In the genomic region with DNA sequence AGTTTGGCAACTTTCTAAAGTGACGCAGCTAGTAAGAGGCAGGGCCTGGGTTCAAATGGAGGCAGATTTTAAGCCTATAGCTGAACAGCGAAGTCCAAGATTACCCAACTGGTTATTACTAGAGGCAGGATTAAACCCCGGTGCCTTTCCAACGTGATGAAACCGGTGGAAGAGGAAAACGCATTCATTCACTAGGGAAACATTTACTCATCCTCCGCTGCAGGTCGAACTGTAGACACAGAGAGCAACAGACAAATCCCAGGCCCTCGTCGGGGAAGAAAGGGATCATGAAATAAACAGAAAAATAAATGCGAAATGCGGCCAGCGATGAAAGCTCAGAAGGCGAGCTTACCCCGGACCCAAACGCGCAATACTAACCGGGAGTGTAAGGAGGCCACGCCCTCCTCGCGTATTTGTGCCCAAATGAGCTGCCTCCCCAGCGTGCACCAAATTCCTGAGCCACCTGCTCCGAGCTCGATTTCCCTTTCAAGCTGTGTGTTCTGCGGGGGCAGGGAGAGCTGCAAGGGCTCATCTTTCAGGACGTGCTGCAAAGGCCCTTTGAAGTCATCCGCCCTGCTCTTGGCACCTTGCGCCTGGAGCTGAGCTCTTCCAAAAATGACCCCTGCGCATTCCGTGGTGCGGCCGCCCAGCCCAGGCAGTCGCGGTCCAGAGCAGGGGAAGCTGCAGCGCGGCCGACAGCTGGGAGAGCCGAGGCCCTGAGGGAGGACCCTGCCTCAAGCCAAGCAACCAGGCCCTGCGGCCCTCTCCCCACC, we compare ENCODE assay signal across 9 cellular contexts. TPM values are rescaled to one million over a fixed set of nuclear protein-coding genes. Genes with fewer than 3 reads are reported as not detected.
A peak's percentile ranks its signal among the peaks of the same experiment; 100 is the strongest.
DNase-seq lines count a peak whose midpoint lies in the region; ATAC-seq lines count a peak whose summit lies in the region.
"Had no signal": no experiment of that assay in that cellular context is flagged by ENCODE, and none has a peak within 500 bp of the region (broad histone marks: within the 10 kb centered on the region; RNA-seq: fewer than 3 reads in every experiment).

No MANE protein-coding gene starts in this region.

- H4K8ac ChIP-seq in neuronal stem cell (ENCODE audit: low read depth, low read length), result no peak overlapping the region

- peak overlapping the region in 7 of 11 experiments; percentile 8 to 87 (median 80); a peak in 12 of 22 replicates for H3K9ac ChIP-seq in BLaER1 treated with 17β-estradiol and CSF1 and Interleukin-3, amounts not matched to agents 10 nM and 100 nM
- H3K9ac ChIP-seq in neuronal stem cell (ENCODE audit: low read depth, low read length, poor library complexity), result peak overlapping the region; percentile 55

- peak; percentile 96 for DNase-seq in SIG-M5 (lab: John Stamatoyannopoulos, UW)
- DNase-seq in Right ventricle myocardium superior, result peak; percentile 67
- peak; percentile 82 for DNase-seq in neuronal stem cell (ENCODE audit: low spot score)
- DNase-seq in NCI-H226, result no peak
- DNase-seq in NCI-H510A treated with DMSO at 0.1 percent for 48 hours (lab: John Stamatoyannopoulos, UW), result no peak
- DNase-seq: activated CD4-positive, alpha-beta T cell treated with anti-CD3 and anti-CD28 coated beads, Interleukin-2, amount 10 ng/mL, durations not matched to agents 24 days and 14 days had no signal

- H3K79me1 ChIP-seq in neuronal stem cell (ENCODE audit: low read depth, low read length), result no peaks in the 10 kb centered on the region

- peak overlapping the region; percentile 62 for H2BK15ac ChIP-seq in neuronal stem cell (ENCODE audit: low read length)

- H3K4me3 ChIP-seq in BLaER1 treated with 17β-estradiol and CSF1 and Interleukin-3, amounts not matched to agents 10 nM and 100 nM, result peak overlapping the region in 1 of 10 experiments; percentile 8; a peak in 2 of 20 replicates
- H3K4me3 ChIP-seq in neuronal stem cell (ENCODE audit: low read length in 2 of 2), result peak overlapping the region; percentile 1 to 7

- no peaks in the 10 kb centered on the region for H3K36me3 ChIP-seq in BLaER1 treated with 17β-estradiol and CSF1 and Interleukin-3, amounts not matched to agents 10 nM and 100 nM
- no peaks in the 10 kb centered on the region for H3K36me3 ChIP-seq in neuronal stem cell (replicated peaks in 1 of 2; ENCODE audit: control insufficient read depth in 2 of 2, insufficient read depth in 2 of 2, low read length in 2 of 2)

- H3K27ac ChIP-seq in BLaER1 treated with 17β-estradiol and CSF1 and Interleukin-3, amounts not matched to agents 10 nM and 100 nM, result peak overlapping the region in 8 of 11 experiments; percentile 44 to 98 (median 92); a peak in 15 of 22 replicates
- peak overlapping the region; percentile 8 for H3K27ac ChIP-seq in neuronal stem cell (replicated peaks; ENCODE audit: low read length)

- H4K91ac ChIP-seq in neuronal stem cell (ENCODE audit: low read depth, low read length, poor library complexity), result no peak overlapping the region

- H3K23ac ChIP-seq in neuronal stem cell (ENCODE audit: low read depth, low read length, poor library complexity), result no peak overlapping the region

- H3K4me2 ChIP-seq in BLaER1 treated with 17β-estradiol and CSF1 and Interleukin-3, amounts not matched to agents 10 nM and 100 nM, result peak overlapping the region; percentile 4 to 91 (median 79); a peak in 19 of 22 replicates
- peak overlapping the region; percentile 68 for H3K4me2 ChIP-seq in neuronal stem cell (ENCODE audit: insufficient read depth, low read length, poor library complexity, severe bottlenecking)

- peak overlapping the region; percentile 6 for H2BK5ac ChIP-seq in neuronal stem cell (ENCODE audit: low read length)

- H2AFZ ChIP-seq in neuronal stem cell (ENCODE audit: low read length), result peak overlapping the region; percentile 50

- no CpG with 5 or more reads among the region's 39 CpGs for WGBS in neuronal stem cell (ENCODE audit: extremely low coverage in 2 of 2, insufficient read length in 2 of 2, insufficient replicate concordance in 1 of 2), 2 donors

- H2AK5ac ChIP-seq in neuronal stem cell (ENCODE audit: low read depth, low read length), result peak overlapping the region; percentile 87

- intact Hi-C loops in Right ventricle myocardium superior (cut with DNase I), result no loop called here

- peak overlapping the region; percentile 92 for H3K18ac ChIP-seq in neuronal stem cell (ENCODE audit: low read length)

- ATAC-seq in Right ventricle myocardium superior (ENCODE audit: poor library complexity), result peak; percentile 18
- ATAC-seq in GM18858 (IDR thresholded peaks at IDR 0.05; ENCODE audit: unreplicated experiment), result no peak
- no peak for ATAC-seq in GM21825 (IDR thresholded peaks at IDR 0.05; ENCODE audit: unreplicated experiment)

- no peak overlapping the region for H2BK120ac ChIP-seq in neuronal stem cell (ENCODE audit: low read depth, low read length)

- no peaks in the 10 kb centered on the region for H3K9me3 ChIP-seq in BLaER1 treated with 17β-estradiol and CSF1 and Interleukin-3, amounts not matched to agents 10 nM and 100 nM (replicated peaks in 1 of 11)
- no peaks in the 10 kb centered on the region for H3K9me3 ChIP-seq in neuronal stem cell (replicated peaks in 1 of 2; ENCODE audit: control insufficient read depth in 2 of 2, insufficient read depth in 1 of 2, low read depth in 1 of 2, low read length in 2 of 2)

- H2BK12ac ChIP-seq in neuronal stem cell (ENCODE audit: low read length), result peak overlapping the region; percentile 94

- peaks cover 20 to 100% (median 96%) of the 10 kb centered on the region in 10 experiments for H3K4me1 ChIP-seq in BLaER1 treated with 17β-estradiol and CSF1 and Interleukin-3, amounts not matched to agents 10 nM and 100 nM
- H3K4me1 ChIP-seq in neuronal stem cell (ENCODE audit: control insufficient read depth in 2 of 2, insufficient read depth in 1 of 2, low read depth in 1 of 2, low read length in 2 of 2), result peaks cover 11 to 19% of the 10 kb centered on the region in 2 donors

- no peaks in the 10 kb centered on the region for H4K20me1 ChIP-seq in BLaER1 treated with 17β-estradiol and CSF1 and Interleukin-3, amounts not matched to agents 10 nM and 100 nM

- H3K14ac ChIP-seq in neuronal stem cell (ENCODE audit: low read length), result no peak overlapping the region

- no peaks in the 10 kb centered on the region for H3K27me3 ChIP-seq in BLaER1 treated with 17β-estradiol and CSF1 and Interleukin-3, amounts not matched to agents 10 nM and 100 nM
- H3K27me3 ChIP-seq in neuronal stem cell (ENCODE audit: control insufficient read depth in 3 of 3, insufficient read depth in 3 of 3, low read depth in 1 of 3, low read length in 3 of 3), result peaks cover 0 to 79% (median 7%) of the 10 kb centered on the region in 3 experiments

- H3K4ac ChIP-seq in neuronal stem cell (ENCODE audit: low read length), result no peak overlapping the region

RNA-seq across cellular contexts. Expression of a gene that starts 46.9 kb away (rescaled TPM):
- total RNA-seq in Right ventricle myocardium superior, result not detected
- 0.06 TPM for polyA plus RNA-seq in neuronal stem cell (2013, experiment 1 of 2)
- 0.01 TPM for polyA plus RNA-seq in neuronal stem cell (2013, experiment 2 of 2)
- total RNA-seq: activated CD4-positive, alpha-beta T cell treated with anti-CD3 and anti-CD28 coated beads, Interleukin-2, amount 10 ng/mL, durations not matched to agents 24 days and 14 days had no signal

RNA-seq across cellular contexts. Expression of a gene that starts 51.7 kb away (rescaled TPM):
- total RNA-seq in Right ventricle myocardium superior, result 19.5 TPM
- polyA plus RNA-seq in neuronal stem cell (2013, experiment 1 of 2), result 8.4 TPM
- 8.4 TPM for polyA plus RNA-seq in neuronal stem cell (2013, experiment 2 of 2)

Comparison
In these comparisons a context has a peak if more than half of its experiments do, and no peak if none do; other contexts are left out.
1. DNase-seq: peak in SIG-M5 (single experiment), Right ventricle myocardium superior (single experiment) and neuronal stem cell (single experiment); none in NCI-H226 (single experiment) and NCI-H510A treated with DMSO at 0.1 percent for 48 hours (single experiment).